In the genomic region with DNA sequence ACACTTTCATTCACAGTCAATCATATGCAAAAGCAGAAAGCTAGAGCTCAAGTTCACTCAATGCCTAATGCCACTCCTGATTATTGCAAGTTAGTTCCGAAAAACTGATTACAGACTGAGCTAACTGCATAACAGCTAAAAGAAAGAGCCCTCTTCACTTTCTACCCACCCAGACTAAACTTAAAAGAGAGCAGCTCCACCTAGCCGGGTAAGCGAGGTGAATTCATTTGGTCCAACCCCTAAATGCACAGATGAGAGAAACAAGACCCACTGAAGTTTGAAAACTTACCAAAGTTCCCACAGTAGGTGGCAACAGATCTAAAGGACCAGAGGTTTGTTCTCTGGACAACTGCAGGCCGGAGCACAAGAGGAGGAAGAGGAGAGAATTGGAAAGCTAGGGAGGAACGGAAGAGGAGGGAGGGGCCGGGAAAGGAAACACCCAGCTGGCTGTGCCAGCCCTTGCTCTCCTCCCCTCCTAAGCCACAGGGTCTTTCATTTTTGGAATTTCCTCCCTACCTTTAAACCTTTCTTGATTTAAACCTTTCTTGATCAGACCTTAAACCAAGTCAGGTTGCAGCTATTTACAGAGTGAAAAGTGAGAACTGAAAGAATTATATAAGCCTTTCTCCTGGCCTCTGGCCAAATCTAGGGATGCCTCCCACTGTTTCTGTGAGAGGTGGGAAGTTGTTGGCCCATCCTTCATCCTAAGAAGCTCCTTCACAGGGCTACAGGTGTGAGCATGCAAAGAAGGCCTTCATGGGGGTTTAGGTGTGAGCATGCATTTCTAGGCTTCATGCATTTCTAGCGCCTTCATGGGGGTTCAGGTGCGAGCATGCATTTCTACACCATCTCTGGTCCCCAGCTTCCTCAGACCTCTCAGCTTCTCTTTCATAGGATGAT, we compare ENCODE assay signal across 1 cellular context.
TF ChIP-seq lines count a peak whose summit lies in the region.

No MANE protein-coding gene starts in this region.

TF ChIP-seq in GM23338, 12 proteins besides CTCF, POLR2A, EP300 and RAD21:
- TF ChIP-seq, protein P1, sequence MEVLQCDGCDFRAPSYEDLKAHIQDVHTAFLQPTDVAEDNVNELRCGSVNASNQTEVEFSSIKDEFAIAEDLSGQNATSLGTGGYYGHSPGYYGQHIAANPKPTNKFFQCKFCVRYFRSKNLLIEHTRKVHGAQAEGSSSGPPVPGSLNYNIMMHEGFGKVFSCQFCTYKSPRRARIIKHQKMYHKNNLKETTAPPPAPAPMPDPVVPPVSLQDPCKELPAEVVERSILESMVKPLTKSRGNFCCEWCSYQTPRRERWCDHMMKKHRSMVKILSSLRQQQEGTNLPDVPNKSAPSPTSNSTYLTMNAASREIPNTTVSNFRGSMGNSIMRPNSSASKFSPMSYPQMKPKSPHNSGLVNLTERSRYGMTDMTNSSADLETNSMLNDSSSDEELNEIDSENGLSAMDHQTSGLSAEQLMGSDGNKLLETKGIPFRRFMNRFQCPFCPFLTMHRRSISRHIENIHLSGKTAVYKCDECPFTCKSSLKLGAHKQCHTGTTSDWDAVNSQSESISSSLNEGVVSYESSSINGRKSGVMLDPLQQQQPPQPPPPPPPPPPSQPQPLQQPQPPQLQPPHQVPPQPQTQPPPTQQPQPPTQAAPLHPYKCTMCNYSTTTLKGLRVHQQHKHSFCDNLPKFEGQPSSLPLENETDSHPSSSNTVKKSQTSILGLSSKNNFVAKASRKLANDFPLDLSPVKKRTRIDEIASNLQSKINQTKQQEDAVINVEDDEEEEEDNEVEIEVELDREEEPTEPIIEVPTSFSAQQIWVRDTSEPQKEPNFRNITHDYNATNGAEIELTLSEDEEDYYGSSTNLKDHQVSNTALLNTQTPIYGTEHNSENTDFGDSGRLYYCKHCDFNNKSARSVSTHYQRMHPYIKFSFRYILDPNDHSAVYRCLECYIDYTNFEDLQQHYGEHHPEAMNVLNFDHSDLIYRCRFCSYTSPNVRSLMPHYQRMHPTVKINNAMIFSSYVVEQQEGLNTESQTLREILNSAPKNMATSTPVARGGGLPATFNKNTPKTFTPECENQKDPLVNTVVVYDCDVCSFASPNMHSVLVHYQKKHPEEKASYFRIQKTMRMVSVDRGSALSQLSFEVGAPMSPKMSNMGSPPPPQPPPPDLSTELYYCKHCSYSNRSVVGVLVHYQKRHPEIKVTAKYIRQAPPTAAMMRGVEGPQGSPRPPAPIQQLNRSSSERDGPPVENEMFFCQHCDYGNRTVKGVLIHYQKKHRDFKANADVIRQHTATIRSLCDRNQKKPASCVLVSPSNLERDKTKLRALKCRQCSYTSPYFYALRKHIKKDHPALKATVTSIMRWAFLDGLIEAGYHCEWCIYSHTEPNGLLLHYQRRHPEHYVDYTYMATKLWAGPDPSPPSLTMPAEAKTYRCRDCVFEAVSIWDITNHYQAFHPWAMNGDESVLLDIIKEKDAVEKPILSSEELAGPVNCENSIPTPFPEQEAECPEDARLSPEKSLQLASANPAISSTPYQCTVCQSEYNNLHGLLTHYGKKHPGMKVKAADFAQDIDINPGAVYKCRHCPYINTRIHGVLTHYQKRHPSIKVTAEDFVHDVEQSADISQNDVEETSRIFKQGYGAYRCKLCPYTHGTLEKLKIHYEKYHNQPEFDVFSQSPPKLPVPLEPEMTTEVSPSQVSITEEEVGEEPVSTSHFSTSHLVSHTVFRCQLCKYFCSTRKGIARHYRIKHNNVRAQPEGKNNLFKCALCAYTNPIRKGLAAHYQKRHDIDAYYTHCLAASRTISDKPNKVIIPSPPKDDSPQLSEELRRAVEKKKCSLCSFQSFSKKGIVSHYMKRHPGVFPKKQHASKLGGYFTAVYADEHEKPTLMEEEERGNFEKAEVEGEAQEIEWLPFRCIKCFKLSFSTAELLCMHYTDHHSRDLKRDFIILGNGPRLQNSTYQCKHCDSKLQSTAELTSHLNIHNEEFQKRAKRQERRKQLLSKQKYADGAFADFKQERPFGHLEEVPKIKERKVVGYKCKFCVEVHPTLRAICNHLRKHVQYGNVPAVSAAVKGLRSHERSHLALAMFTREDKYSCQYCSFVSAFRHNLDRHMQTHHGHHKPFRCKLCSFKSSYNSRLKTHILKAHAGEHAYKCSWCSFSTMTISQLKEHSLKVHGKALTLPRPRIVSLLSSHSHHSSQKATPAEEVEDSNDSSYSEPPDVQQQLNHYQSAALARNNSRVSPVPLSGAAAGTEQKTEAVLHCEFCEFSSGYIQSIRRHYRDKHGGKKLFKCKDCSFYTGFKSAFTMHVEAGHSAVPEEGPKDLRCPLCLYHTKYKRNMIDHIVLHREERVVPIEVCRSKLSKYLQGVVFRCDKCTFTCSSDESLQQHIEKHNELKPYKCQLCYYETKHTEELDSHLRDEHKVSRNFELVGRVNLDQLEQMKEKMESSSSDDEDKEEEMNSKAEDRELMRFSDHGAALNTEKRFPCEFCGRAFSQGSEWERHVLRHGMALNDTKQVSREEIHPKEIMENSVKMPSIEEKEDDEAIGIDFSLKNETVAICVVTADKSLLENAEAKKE (CRISPR knock-in tag; IDR thresholded peaks at IDR 0.05): no peak
